Comparison of ENCODE assay signal across 10 cellular contexts in genomic region chr19:13844130-13844631, GRCh38. TPM values are rescaled to one million over a fixed set of nuclear protein-coding genes. Genes with fewer than 3 reads are reported as not detected.
DNase-seq lines count a peak whose midpoint lies in the region; ATAC-seq and TF ChIP-seq lines count a peak whose summit lies in the region.
"Had no signal": no experiment of that assay in that cellular context is flagged by ENCODE, and none has a peak within 500 bp of the region (broad histone marks: within the 10 kb centered on the region; RNA-seq: fewer than 3 reads in every experiment).

No MANE protein-coding gene starts in this region.

- no peaks in the 10 kb centered on the region for H3K9me3 ChIP-seq in HUES6 (ENCODE audit: control insufficient read depth, insufficient read depth, low read depth, low read length)

- no peaks in the 10 kb centered on the region for H3K36me3 Mint-ChIP-seq in natural killer cell

- H3K27me3 ChIP-seq in HUES6 (ENCODE audit: control insufficient read depth, insufficient read depth, low read length) = no peaks in the 10 kb centered on the region

- peak overlapping the region; percentile 99 to 100 for H3K27ac Mint-ChIP-seq in natural killer cell

- ATAC-seq in natural killer cell (no peak), GM18867 (IDR thresholded peaks at IDR 0.05; ENCODE audit: unreplicated experiment) (no peak)

- H3K9me3 Mint-ChIP-seq in natural killer cell = no peaks in the 10 kb centered on the region

- no peak for TF ChIP-seq CTCF in 22Rv1 (IDR thresholded peaks at IDR 0.05)
- no peak for TF ChIP-seq CTCF in natural killer cell (IDR thresholded peaks at IDR 0.05)

- peak overlapping the region; percentile 98 for H3K27ac ChIP-seq in 22Rv1
- peak overlapping the region; percentile 79; the same call in 1 of the 2 replicates for H3K27ac ChIP-seq in HUES6 (ENCODE audit: low read depth, low read length)
- H3K27ac ChIP-seq in cingulate gyrus (ENCODE audit: low read depth, low read length) = peak overlapping the region; percentile 54

- peak overlapping the region; percentile 78; the same call in 1 of the 2 replicates for H3K4me3 ChIP-seq in HUES6 (ENCODE audit: low read depth, low read length)

- peak overlapping the region; percentile 60 for H3K4me3 Mint-ChIP-seq in natural killer cell

- intact Hi-C loops in natural killer cell (cut with micrococcal nuclease) = no loop called here

- DNase-seq in natural killer cell = no peak
- DNase-seq in NCI-H524 (lab: John Stamatoyannopoulos, UW) = no peak
- DNase-seq in NCI-H748 (lab: John Stamatoyannopoulos, UW; ENCODE audit: unreplicated experiment) = no peak
- DNase-seq in cortex of kidney (lab: John Stamatoyannopoulos, UW) = no peak
- DNase-seq: MV-4-11; stimulated activated CD4-positive, alpha-beta T cell treated with anti-CD3 and anti-CD28 coated beads, Interleukin-2, amount 100 ng/mL, for 48 hours had no signal

- peaks cover 53 to 72% of the 10 kb centered on the region in 2 donors for H3K4me1 Mint-ChIP-seq in natural killer cell

- H3K27me3 Mint-ChIP-seq in natural killer cell (ENCODE audit: low read depth in 2 of 2) = no peaks in the 10 kb centered on the region

- H3K9ac ChIP-seq in HUES6 (ENCODE audit: low read length) = peak overlapping the region; percentile 70

- peaks cover 67% of the 10 kb centered on the region for H3K4me1 ChIP-seq in HUES6 (ENCODE audit: control insufficient read depth, insufficient read depth, low read length)

- H3K36me3 ChIP-seq in HUES6 (ENCODE audit: control insufficient read depth, insufficient read depth, low read length) = peaks cover 4% of the 10 kb centered on the region; the same call in 1 of the 2 replicates

RNA-seq across cellular contexts. Expression of gene NANOS3, which starts 32.8 kb away (rescaled TPM):
- 1 to 10 TPM; 2.6 to 6.3 (median 3.0) TPM for total RNA-seq in natural killer cell

RNA-seq across cellular contexts. Expression of gene ZSWIM4, which starts 48.9 kb away (rescaled TPM):
- total RNA-seq in natural killer cell = 1 to 10 TPM; 5.8 to 5.9 (median 5.9) TPM
